ENCODE assay signal across 8 cellular contexts in the genomic region with DNA sequence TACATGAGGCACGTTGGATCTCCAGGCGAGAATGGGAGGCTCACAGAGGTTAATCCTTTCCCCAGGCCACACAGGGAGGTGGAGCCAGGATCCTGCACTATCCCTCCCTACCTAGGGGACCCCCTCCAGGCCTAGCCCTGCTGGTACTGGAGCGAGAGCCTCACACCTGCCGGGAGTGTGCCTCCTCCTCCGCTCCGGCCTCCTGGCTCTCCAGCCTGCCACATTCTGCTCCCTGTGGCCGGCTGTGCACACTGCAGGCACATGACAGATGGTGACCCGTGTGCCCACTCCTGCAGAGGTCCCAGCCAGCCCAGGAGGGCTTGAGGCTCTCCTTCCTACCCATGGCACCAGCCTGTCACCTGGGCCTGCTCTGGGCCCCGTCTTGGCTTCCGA.
DNase-seq lines count a peak whose midpoint lies in the region; ATAC-seq and TF ChIP-seq lines count a peak whose summit lies in the region.

No MANE protein-coding gene starts in this region.

- H3K9me3 ChIP-seq in Caco-2: no peaks in the 10 kb centered on the region

- intact Hi-C loops in Caco-2 (cut with micrococcal nuclease; ENCODE audit: unreplicated experiment) (no loop called here), cardiac septum (cut with DNase I) (no loop called here)

- peaks cover 65% of the 10 kb centered on the region for H3K36me3 Mint-ChIP-seq in Caco-2 (ENCODE audit: insufficient read depth, unreplicated experiment)

- no peak overlapping the region for H3K27ac Mint-ChIP-seq in Caco-2 (ENCODE audit: unreplicated experiment)

- H3K9me3 Mint-ChIP-seq in Caco-2 (ENCODE audit: unreplicated experiment): no peaks in the 10 kb centered on the region

- H3K4me3 ChIP-seq in Caco-2 (ENCODE audit: low read depth, low read length) (no peak overlapping the region), WI38 (ENCODE audit: low read depth, low read length) (no peak overlapping the region)

- TF ChIP-seq CTCF in Caco-2 (IDR thresholded peaks at IDR 0.05; ENCODE audit: insufficient read depth in 1 of 2, low read depth in 1 of 2, low read length in 1 of 2, severe bottlenecking in 1 of 2, unreplicated experiment in 1 of 2): peak in 1 of 2 experiments; percentile 46
- TF ChIP-seq CTCF in WI38 (IDR thresholded peaks at IDR 0.05; ENCODE audit: low read depth, low read length): peak; percentile 30

- H3K4me3 Mint-ChIP-seq in Caco-2 (ENCODE audit: unreplicated experiment): no peak overlapping the region

- POLR2A ChIA-PET in Caco-2 (lab: Charles Lee): no interaction called here
- POLR2A ChIA-PET in HEK293T (lab: Yijun Ruan, JAX): no interaction called here

- ATAC-seq in GM21529 (IDR thresholded peaks at IDR 0.05; ENCODE audit: unreplicated experiment): no peak

- peaks cover 4% of the 10 kb centered on the region; the same call in 1 of the 2 replicates for H3K36me3 ChIP-seq in Caco-2 (ENCODE audit: control insufficient read depth, insufficient read depth, low read length)

- DNase-seq in Caco-2: peak; percentile 51 to 62
- DNase-seq in HEK293T (ENCODE audit: extremely low spot score): peak; percentile 65
- no peak for DNase-seq in activated CD8-positive, alpha-beta memory T cell treated with anti-CD3 and anti-CD28 coated beads for 24 hours
- no peak for DNase-seq in AML-193 (lab: John Stamatoyannopoulos, UW)
- DNase-seq in cardiac septum (ENCODE audit: low spot score): no peak

- no peaks in the 10 kb centered on the region for H3K27me3 Mint-ChIP-seq in Caco-2 (ENCODE audit: insufficient read depth, unreplicated experiment)

- CTCF ChIA-PET in Caco-2 (lab: Charles Lee) (no interaction called here), HEK293T (lab: Yijun Ruan, JAX) (no interaction called here)

- no peaks in the 10 kb centered on the region for H3K4me1 ChIP-seq in Caco-2

- no peaks in the 10 kb centered on the region for H3K4me1 Mint-ChIP-seq in Caco-2 (ENCODE audit: low read depth, unreplicated experiment)

- H3K27ac ChIP-seq in layer of hippocampus (ENCODE audit: low read depth, low read length): peak overlapping the region; percentile 25

- no peaks in the 10 kb centered on the region for H3K27me3 ChIP-seq in Caco-2 (replicated peaks; ENCODE audit: control insufficient read depth, insufficient read depth, low read length)
- H3K27me3 ChIP-seq in layer of hippocampus (ENCODE audit: control insufficient read depth, insufficient read depth, low read length): no peaks in the 10 kb centered on the region

- BruUV-seq in Caco-2 (replicated peaks; lab: Mats Ljungman, UMichigan): no TSS peak

TF ChIP-seq in HEK293T, 16 proteins besides CTCF, POLR2A, EP300 and RAD21:
- no peak for TF ChIP-seq PKNOX1 (IDR thresholded peaks at IDR 0.05)
- TF ChIP-seq FOXK2 (IDR thresholded peaks at IDR 0.05): no peak
- no peak for TF ChIP-seq ELF4 (IDR thresholded peaks at IDR 0.05)
- no peak for TF ChIP-seq ZNF384 (IDR thresholded peaks at IDR 0.05)
- TF ChIP-seq SP1 (IDR thresholded peaks at IDR 0.05): no peak
- TF ChIP-seq FOXA1 (IDR thresholded peaks at IDR 0.05): no peak
- no peak for TF ChIP-seq SUZ12 (IDR thresholded peaks at IDR 0.05)
- TF ChIP-seq NFRKB (IDR thresholded peaks at IDR 0.05): no peak
- no peak for TF ChIP-seq TARDBP (IDR thresholded peaks at IDR 0.05)
- no peak for TF ChIP-seq CTBP1 (IDR thresholded peaks at IDR 0.05; ENCODE audit: borderline replicate concordance)
- no peak for TF ChIP-seq FOXM1 (IDR thresholded peaks at IDR 0.05; ENCODE audit: borderline replicate concordance)
- TF ChIP-seq BHLHE40 (IDR thresholded peaks at IDR 0.05; ENCODE audit: borderline replicate concordance): no peak
- no peak for TF ChIP-seq LEF1 (IDR thresholded peaks at IDR 0.05; ENCODE audit: borderline replicate concordance)
- TF ChIP-seq L3MBTL2 (conservative IDR thresholded peaks at IDR 0.05): no peak

Comparison
In these comparisons a context has a peak if more than half of its experiments do, and no peak if none do; other contexts are left out.
1. DNase-seq: peak in Caco-2 (2 of 2) and HEK293T (single experiment); none in activated CD8-positive, alpha-beta memory T cell treated with anti-CD3 and anti-CD28 coated beads for 24 hours (single experiment), AML-193 (0 of 2) and cardiac septum (single experiment).